Comparison of ENCODE assay signal across 9 cellular contexts in genomic region chr4:122710434-122711308, GRCh38. TPM values are rescaled to one million over a fixed set of nuclear protein-coding genes. Genes with fewer than 3 reads are reported as not detected.
A peak's percentile ranks its signal among the peaks of the same experiment; 100 is the strongest.
DNase-seq lines count a peak whose midpoint lies in the region; ATAC-seq and TF ChIP-seq lines count a peak whose summit lies in the region.
"Had no signal": no experiment of that assay in that cellular context is flagged by ENCODE, and none has a peak within 500 bp of the region (broad histone marks: within the 10 kb centered on the region; RNA-seq: fewer than 3 reads in every experiment).

No MANE protein-coding gene starts in this region.

- no peaks in the 10 kb centered on the region for H3K4me1 ChIP-seq in upper lobe of right lung
- no peaks in the 10 kb centered on the region for H3K4me1 ChIP-seq in left lung
- H3K4me1 ChIP-seq in tibial nerve, result peaks cover 0 to 9% (median 0%) of the 10 kb centered on the region in 4 donors
- H3K4me1 ChIP-seq in sigmoid colon, result no peaks in the 10 kb centered on the region

- intact Hi-C loops in upper lobe of right lung (cut with DNase I), result loop anchor here (10.0 kb wide), 1 partner anchor 106 kb away; no protein-coding TSS in a partner anchor
- intact Hi-C loops in left lung (cut with DNase I), result loop anchor here in 1 of 2 donors (10.0 kb wide), 1 partner anchor 106 kb away; no protein-coding TSS in a partner anchor
- intact Hi-C loops in sigmoid colon (cut with DNase I), result no loop called here

- H3K27me3 ChIP-seq in upper lobe of right lung, result no peaks in the 10 kb centered on the region
- H3K27me3 ChIP-seq in left lung, result no peaks in the 10 kb centered on the region
- no peaks in the 10 kb centered on the region for H3K27me3 ChIP-seq in tibial nerve
- H3K27me3 ChIP-seq in sigmoid colon, result no peaks in the 10 kb centered on the region

- H3K9me3 Mint-ChIP-seq in HFFc6, result no peaks in the 10 kb centered on the region
- H3K9me3 Mint-ChIP-seq: dendritic cell treated with granulocyte-macrophage colony-stimulating factor and Interleukin-4, amounts not matched to agents 40 ng/mL and 50 ng/mL, for 4 days had no signal

- no peak for TF ChIP-seq CTCF in HFFc6 (IDR thresholded peaks at IDR 0.05)
- TF ChIP-seq CTCF in upper lobe of right lung (IDR thresholded peaks at IDR 0.05), result no peak
- no peak for TF ChIP-seq CTCF in left lung (IDR thresholded peaks at IDR 0.05)
- TF ChIP-seq CTCF in tibial nerve (IDR thresholded peaks at IDR 0.05), result no peak
- TF ChIP-seq CTCF in sigmoid colon (IDR thresholded peaks at IDR 0.05), result no peak

- H3K4me3 ChIP-seq in upper lobe of right lung, result no peak overlapping the region
- H3K4me3 ChIP-seq in left lung, result no peak overlapping the region
- no peak overlapping the region for H3K4me3 ChIP-seq in tibial nerve
- no peak overlapping the region for H3K4me3 ChIP-seq in sigmoid colon

- H3K4me3 Mint-ChIP-seq in HFFc6, result peak overlapping the region; percentile 45
- H3K4me3 Mint-ChIP-seq: dendritic cell treated with granulocyte-macrophage colony-stimulating factor and Interleukin-4, amounts not matched to agents 40 ng/mL and 50 ng/mL, for 4 days had no signal

- no peaks in the 10 kb centered on the region for H3K36me3 ChIP-seq in upper lobe of right lung
- no peaks in the 10 kb centered on the region for H3K36me3 ChIP-seq in left lung
- no peaks in the 10 kb centered on the region for H3K36me3 ChIP-seq in tibial nerve
- no peaks in the 10 kb centered on the region for H3K36me3 ChIP-seq in sigmoid colon

- 31 to 33% methylated on average over 9 of the region's 9 CpGs for WGBS in tibial nerve, 2 donors
- 74 to 85% methylated on average over 9 of the region's 9 CpGs for WGBS in sigmoid colon, 2 donors

- no peak for DNase-seq in HFFc6
- DNase-seq in NCI-H526 treated with DMSO at 0.1 percent for 48 hours (lab: John Stamatoyannopoulos, UW), result peak; percentile 78
- DNase-seq in kidney tubule cell (ENCODE audit: low spot score), result peak; percentile 67
- no peak for DNase-seq in upper lobe of right lung
- DNase-seq in left lung, result no peak
- DNase-seq in tibial nerve (ENCODE audit: low spot score in 2 of 2), result no peak
- no peak for DNase-seq in sigmoid colon

- peaks cover 12% of the 10 kb centered on the region for H3K4me1 Mint-ChIP-seq in HFFc6 (ENCODE audit: low read depth)

- H3K9me3 ChIP-seq in upper lobe of right lung (no peaks in the 10 kb centered on the region), left lung (no peaks in the 10 kb centered on the region), tibial nerve (no peaks in the 10 kb centered on the region), sigmoid colon (no peaks in the 10 kb centered on the region)

- H3K27me3 Mint-ChIP-seq in HFFc6 (ENCODE audit: insufficient read depth), result peaks cover 2% of the 10 kb centered on the region; the same call in 1 of the 2 replicates

- peak; percentile 78 for ATAC-seq in GM18873 (IDR thresholded peaks at IDR 0.05; ENCODE audit: low FRiP score, unreplicated experiment)
- no peak for ATAC-seq in upper lobe of right lung
- ATAC-seq in left lung, result no peak

- no peaks in the 10 kb centered on the region for H3K36me3 Mint-ChIP-seq in HFFc6 (ENCODE audit: low read depth)

- TF ChIP-seq EP300 in tibial nerve (IDR thresholded peaks at IDR 0.05) (no peak), sigmoid colon (IDR thresholded peaks at IDR 0.05) (no peak)

- TF ChIP-seq POLR2A in tibial nerve (IDR thresholded peaks at IDR 0.05) (no peak), sigmoid colon (IDR thresholded peaks at IDR 0.05) (no peak)

- no peak overlapping the region for H3K27ac Mint-ChIP-seq in HFFc6
- H3K27ac Mint-ChIP-seq: dendritic cell treated with granulocyte-macrophage colony-stimulating factor and Interleukin-4, amounts not matched to agents 40 ng/mL and 50 ng/mL, for 4 days had no signal

- H3K27ac ChIP-seq in upper lobe of right lung (no peak overlapping the region), left lung (no peak overlapping the region), tibial nerve (no peak overlapping the region), sigmoid colon (no peak overlapping the region)

RNA-seq across cellular contexts. Expression of gene BBS12, which starts 21.8 kb away (rescaled TPM):
- total RNA-seq in HFFc6 (2021; fragmentation: NEBNext Ultra II Directional; extraction: Animal tissue kit (Norgen Biotek cat#: 25700)), result 1 to 10 TPM; 2.0 to 3.1 (median 2.4) TPM
- 2.8 TPM for total RNA-seq in upper lobe of right lung
- 1 to 10 TPM; 2.5 to 3.4 TPM for total RNA-seq in left lung
- total RNA-seq in tibial nerve, result 1 to 10 TPM; 2.9 to 6.7 (median 5.3) TPM
- 1 to 10 TPM; 2.2 to 5.1 (median 3.8) TPM for total RNA-seq in sigmoid colon
- 1 to 10 TPM; 1.8 to 3.7 (median 1.8) TPM for polyA plus RNA-seq in sigmoid colon

Comparison
In these comparisons a context has a peak if more than half of its experiments do, and no peak if none do; other contexts are left out.
1. DNase-seq: peak in NCI-H526 treated with DMSO at 0.1 percent for 48 hours (single experiment) and kidney tubule cell (single experiment); none in HFFc6 (single experiment), upper lobe of right lung (single experiment), left lung (0 of 2), tibial nerve (0 of 2) and sigmoid colon (single experiment).